8 cellular contexts compared by ENCODE assay signal in genomic region chr2:190679813-190680591, GRCh38. TPM values are rescaled to one million over a fixed set of nuclear protein-coding genes. Genes with fewer than 3 reads are reported as not detected.
A peak's percentile ranks its signal among the peaks of the same experiment; 100 is the strongest.
DNase-seq lines count a peak whose midpoint lies in the region; ATAC-seq, FAIRE-seq and TF ChIP-seq lines count a peak whose summit lies in the region.

No MANE protein-coding gene starts in this region.

- ATAC-seq in A549 (peak; percentile 86 to 95), HG02852 (IDR thresholded peaks at IDR 0.05; ENCODE audit: unreplicated experiment) (peak; percentile 51)

- no peak for TF ChIP-seq EP300 in A549 (IDR thresholded peaks at IDR 0.05)

- TF ChIP-seq POLR2A in A549 (IDR thresholded peaks at IDR 0.05; ENCODE audit: low read length), result no peak

- H3K4me1 ChIP-seq in A549, result peaks cover 18% of the 10 kb centered on the region; the same call in 2 of the 3 replicates

- peak; percentile 23 to 71 for DNase-seq in A549 (ENCODE audit: low read depth in 1 of 2, low spot score in 1 of 2)
- DNase-seq in GM18507 (ENCODE audit: extremely low spot score, insufficient read length, low read depth), result no peak
- peak; percentile 94 for DNase-seq in NCI-H460 (ENCODE audit: extremely low read depth, low read depth)
- DNase-seq in activated T-cell treated with anti-CD3 and anti-CD28 coated beads, Interleukin-2, amount 50 U/mL, for 48 hours, result peak; percentile 77 to 78
- DNase-seq in foreskin fibroblast, result peak; percentile 29 to 74
- peak in 7 of 10 donors; percentile 22 to 89 (median 68) for DNase-seq in posterior cingulate gyrus
- DNase-seq in hepatic stellate cell (ENCODE audit: low spot score), result no peak

- H3K4me3 ChIP-seq in A549 (no peak overlapping the region), foreskin fibroblast (ENCODE audit: low read depth in 1 of 2, low read length in 2 of 2) (no peak overlapping the region)

- no peak overlapping the region for H3K27ac ChIP-seq in A549

- POLR2A ChIA-PET in A549 (lab: Yijun Ruan, JAX), result no interaction called here

- no peaks in the 10 kb centered on the region for H3K9me3 ChIP-seq in A549

- CTCF ChIA-PET in A549 (lab: Yijun Ruan, JAX), result interaction anchor here (0.6 to 2.9 kb wide), 11 partner anchors 10 to 335 kb away, joined by 3 to 10 read pairs (median 4); no protein-coding TSS in a partner anchor

- WGBS in A549 (ENCODE audit: missing lambda C conversion rate), result 81% methylated on average over 12 of the region's 12 CpGs

- TF ChIP-seq RAD21 in A549 (conservative IDR thresholded peaks at IDR 0.05 in 1 of 2, IDR thresholded peaks at IDR 0.05 in 1 of 2), result peak; percentile 45 to 63

- FAIRE-seq in A549 (lab: Jason Lieb, UNC), result no peak
- FAIRE-seq in GM18507 (lab: Jason Lieb, UNC), result peak; percentile 80

- peak; percentile 45; the same call in 2 of the 3 replicates for TF ChIP-seq CTCF in A549 (IDR thresholded peaks at IDR 0.05)
- peak; percentile 23 for TF ChIP-seq CTCF in foreskin fibroblast (IDR thresholded peaks at IDR 0.05; ENCODE audit: low read depth, low read length)

- intact Hi-C loops in posterior cingulate gyrus (cut with DNase I), result no loop called here

- H3K4me2 ChIP-seq in A549, result no peak overlapping the region

TF ChIP-seq in A549, 52 proteins besides CTCF, POLR2A, EP300 and RAD21:
- TF ChIP-seq MAZ (IDR thresholded peaks at IDR 0.05; ENCODE audit: borderline replicate concordance, low read depth, low read length), result no peak
- TF ChIP-seq SMC3 (IDR thresholded peaks at IDR 0.05), result peak; percentile 57; the same call in 2 of the 3 replicates

RNA-seq across cellular contexts. Expression of gene NAB1, which starts 31.1 kb away (rescaled TPM):
- polyA plus RNA-seq in A549 (2011; rRNA removed) (55.6 and 67.3 TPM in 2 replicates), A549 (2017; fragmentation: RNase III; extraction: RNeasy Plus Mini Kit Qiagen cat#74134 plus additional on column Dnase treatment) (31.8 to 37.8 TPM (median 37.6 TPM) in 3 replicates)
- 16.7 and 17.6 TPM in 2 replicates for polyA plus RNA-seq in A549 (2012; cell fraction: cytosol; rRNA removed)
- polyA plus RNA-seq in A549 (2012; cell fraction: nucleus; rRNA removed), result 15.7 and 20.3 TPM in 2 replicates
- polyA minus RNA-seq in A549 (2011; rRNA and poly(A)+ RNA removed), result 60.9 and 70.4 TPM in 2 replicates
- 29.5 and 31.8 TPM in 2 replicates for total RNA-seq in NCI-H460 (2014; rRNA removed; shearing (Covaris generic))
- 39.1 and 55.0 TPM in 2 replicates for polyA plus RNA-seq in NCI-H460 (2014; cell fraction: nucleus; rRNA removed)

Comparison
In these comparisons a context has a peak if more than half of its experiments do, and no peak if none do; other contexts are left out.
1. DNase-seq: peak in A549 (2 of 2), NCI-H460 (single experiment), activated T-cell treated with anti-CD3 and anti-CD28 coated beads, Interleukin-2, amount 50 U/mL, for 48 hours (2 of 2), foreskin fibroblast (2 of 2) and posterior cingulate gyrus (7 of 10); none in GM18507 (single experiment) and hepatic stellate cell (single experiment).